10 cellular contexts compared by ENCODE assay signal in genomic region chr17:8250101-8250500, GRCh38. TPM values are rescaled to one million over a fixed set of nuclear protein-coding genes. Genes with fewer than 3 reads are reported as not detected.
DNase-seq lines count a peak whose midpoint lies in the region; ATAC-seq and TF ChIP-seq lines count a peak whose summit lies in the region.
"Had no signal": no experiment of that assay in that cellular context is flagged by ENCODE, and none has a peak within 500 bp of the region (broad histone marks: within the 10 kb centered on the region; RNA-seq: fewer than 3 reads in every experiment).

No MANE protein-coding gene starts in this region.

- H3K27me3 ChIP-seq in BLaER1, result no peaks in the 10 kb centered on the region
- no peaks in the 10 kb centered on the region for H3K27me3 ChIP-seq in kidney epithelial cell (ENCODE audit: control insufficient read depth, insufficient read depth, low read length)

- no peak for DNase-seq in HFFc6
- no peak for DNase-seq in kidney epithelial cell (ENCODE audit: low read depth)
- DNase-seq in AG08395 (ENCODE audit: low spot score), result no peak
- DNase-seq in NCI-H774 (lab: John Stamatoyannopoulos, UW), result no peak
- DNase-seq in GM19238 (ENCODE audit: insufficient read length, low spot score), result no peak
- DNase-seq: activated CD4-positive, CD25-positive, alpha-beta regulatory T cell; NCI-H146 had no signal

- H3K36me3 ChIP-seq in BLaER1 (peaks cover 38% of the 10 kb centered on the region), kidney epithelial cell (ENCODE audit: control insufficient read depth, insufficient read depth, low read length) (no peaks in the 10 kb centered on the region)

- H3K9me3 Mint-ChIP-seq in HFFc6, result no peaks in the 10 kb centered on the region
- H3K9me3 Mint-ChIP-seq in activated T-helper 17 cell treated with anti-CD3 and anti-CD28 coated beads, Interleukin-2, amount 50 U/mL, for 72 hours, result no peaks in the 10 kb centered on the region

- peaks cover 24% of the 10 kb centered on the region for H4K20me1 ChIP-seq in BLaER1

- H3K4me3 ChIP-seq in BLaER1, result peak overlapping the region; percentile 80
- H3K4me3 ChIP-seq in kidney epithelial cell (ENCODE audit: low read depth, low read length), result peak overlapping the region; percentile 77

- peak overlapping the region; percentile 100 for H3K4me3 Mint-ChIP-seq in HFFc6
- H3K4me3 Mint-ChIP-seq in activated T-helper 17 cell treated with anti-CD3 and anti-CD28 coated beads, Interleukin-2, amount 50 U/mL, for 72 hours, result peak overlapping the region; percentile 100

- H3K36me3 Mint-ChIP-seq in HFFc6 (ENCODE audit: low read depth), result peaks cover 5% of the 10 kb centered on the region
- H3K36me3 Mint-ChIP-seq in activated T-helper 17 cell treated with anti-CD3 and anti-CD28 coated beads, Interleukin-2, amount 50 U/mL, for 72 hours (ENCODE audit: low read depth), result peaks cover 65% of the 10 kb centered on the region

- ATAC-seq in activated T-helper 17 cell treated with anti-CD3 and anti-CD28 coated beads, Interleukin-2, amount 50 U/mL, for 72 hours (replicated peaks), result no peak
- ATAC-seq in HG03280 (IDR thresholded peaks at IDR 0.05; ENCODE audit: unreplicated experiment), result no peak

- peaks cover 21% of the 10 kb centered on the region for H3K4me1 Mint-ChIP-seq in HFFc6 (ENCODE audit: low read depth)
- peaks cover 20% of the 10 kb centered on the region for H3K4me1 Mint-ChIP-seq in activated T-helper 17 cell treated with anti-CD3 and anti-CD28 coated beads, Interleukin-2, amount 50 U/mL, for 72 hours

- no peak for TF ChIP-seq CTCF in HFFc6 (IDR thresholded peaks at IDR 0.05)
- TF ChIP-seq CTCF in kidney epithelial cell (IDR thresholded peaks at IDR 0.05; ENCODE audit: insufficient read depth, low read length, poor library complexity, severe bottlenecking), result no peak

- H3K27me3 Mint-ChIP-seq in HFFc6 (ENCODE audit: insufficient read depth), result peaks cover 8% of the 10 kb centered on the region; the same call in 1 of the 2 replicates
- no peaks in the 10 kb centered on the region for H3K27me3 Mint-ChIP-seq in activated T-helper 17 cell treated with anti-CD3 and anti-CD28 coated beads, Interleukin-2, amount 50 U/mL, for 72 hours

- peaks cover 33% of the 10 kb centered on the region for H3K4me1 ChIP-seq in BLaER1

- no peaks in the 10 kb centered on the region for H3K9me3 ChIP-seq in BLaER1

- peak overlapping the region; percentile 99 for H3K27ac Mint-ChIP-seq in HFFc6
- H3K27ac Mint-ChIP-seq in activated T-helper 17 cell treated with anti-CD3 and anti-CD28 coated beads, Interleukin-2, amount 50 U/mL, for 72 hours, result peak overlapping the region; percentile 99

- H3K27ac ChIP-seq in BLaER1, result peak overlapping the region; percentile 99

- peak overlapping the region; percentile 96 for H3K4me2 ChIP-seq in BLaER1

- H3K9ac ChIP-seq in BLaER1, result peak overlapping the region; percentile 98

RNA-seq across cellular contexts. Expression of gene PFAS, which starts 1.0 kb away (rescaled TPM):
- total RNA-seq in HFFc6 (2021; fragmentation: NEBNext Ultra II Directional; extraction: Animal tissue kit (Norgen Biotek cat#: 25700)), result 10 to 100 TPM; 46.8 to 63.9 (median 58.8) TPM
- 100 to 1,000 TPM in 1 of 2 donors, 10 to 100 TPM in 1; 53.9 to 143 TPM for total RNA-seq in activated T-helper 17 cell treated with anti-CD3 and anti-CD28 coated beads, Interleukin-2, amount 50 U/mL, for 72 hours
- 33.5 and 34.3 TPM in 2 replicates for total RNA-seq in kidney epithelial cell

RNA-seq across cellular contexts. Expression of gene CTC1, which starts 2.2 kb away (rescaled TPM):
- 10 to 100 TPM in 5 of 6 experiments, 1 to 10 TPM in 1; 8.8 to 14.4 (median 10.8) TPM for total RNA-seq in HFFc6 (2021; fragmentation: NEBNext Ultra II Directional; extraction: Animal tissue kit (Norgen Biotek cat#: 25700))
- total RNA-seq in activated T-helper 17 cell treated with anti-CD3 and anti-CD28 coated beads, Interleukin-2, amount 50 U/mL, for 72 hours, result 10 to 100 TPM; 53.8 to 80.4 TPM
- total RNA-seq in kidney epithelial cell, result 7.8 and 14.1 TPM in 2 replicates

RNA-seq across cellular contexts. Expression of gene RANGRF, which starts 38.4 kb away (rescaled TPM):
- 10 to 100 TPM; 27.8 to 32.2 (median 30.9) TPM for total RNA-seq in HFFc6 (2021; fragmentation: NEBNext Ultra II Directional; extraction: Animal tissue kit (Norgen Biotek cat#: 25700))
- total RNA-seq in activated T-helper 17 cell treated with anti-CD3 and anti-CD28 coated beads, Interleukin-2, amount 50 U/mL, for 72 hours, result 10 to 100 TPM; 44.9 to 56.0 TPM
- total RNA-seq in kidney epithelial cell, result 27.2 and 30.0 TPM in 2 replicates

RNA-seq across cellular contexts. Expression of gene AURKB, which starts 39.7 kb away (rescaled TPM):
- total RNA-seq in HFFc6 (2021; fragmentation: NEBNext Ultra II Directional; extraction: Animal tissue kit (Norgen Biotek cat#: 25700)), result 10 to 100 TPM; 24.5 to 43.4 (median 39.5) TPM
- total RNA-seq in activated T-helper 17 cell treated with anti-CD3 and anti-CD28 coated beads, Interleukin-2, amount 50 U/mL, for 72 hours, result 100 to 1,000 TPM; 158 to 161 TPM
- total RNA-seq in kidney epithelial cell, result 11.6 and 21.6 TPM in 2 replicates

RNA-seq across cellular contexts. Expression of gene SLC25A35, which starts 45.1 kb away (rescaled TPM):
- total RNA-seq in HFFc6 (2021; fragmentation: NEBNext Ultra II Directional; extraction: Animal tissue kit (Norgen Biotek cat#: 25700)), result 1 to 10 TPM; 1.6 to 3.7 (median 3.1) TPM
- total RNA-seq in activated T-helper 17 cell treated with anti-CD3 and anti-CD28 coated beads, Interleukin-2, amount 50 U/mL, for 72 hours, result 1 to 10 TPM; 3.6 to 4.3 TPM
- total RNA-seq in kidney epithelial cell, result 0.84 and 1.5 TPM in 2 replicates
